27 cellular contexts compared by ENCODE assay signal in the genomic region with DNA sequence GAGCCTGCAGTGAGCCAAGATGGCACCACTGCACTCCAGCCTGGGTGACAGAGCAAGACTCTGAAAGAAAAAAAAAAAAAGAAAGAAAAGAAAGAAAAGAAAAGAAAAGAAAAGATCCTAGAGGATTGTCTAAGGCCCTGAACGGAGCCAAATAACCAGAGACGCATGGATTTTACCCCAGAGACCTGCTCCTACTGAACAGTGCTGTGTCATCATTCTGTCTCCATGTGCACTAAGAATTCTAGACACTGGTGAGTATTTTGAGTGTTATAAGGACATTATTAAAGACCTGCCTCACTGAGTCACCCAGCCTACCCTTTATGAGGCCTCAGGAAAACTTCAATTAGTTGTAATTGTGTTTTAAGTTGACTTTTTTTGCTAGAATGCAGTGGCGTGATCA.
"Had no signal": no experiment of that assay in that cellular context is flagged by ENCODE, and none has a peak within 500 bp of the region (broad histone marks: within the 10 kb centered on the region; RNA-seq: fewer than 3 reads in every experiment).

No MANE protein-coding gene starts in this region.

- H3K27me3 ChIP-seq: stomach, suprapubic skin, testis, thyroid gland, tibial artery, tibial nerve, transverse colon, upper lobe of left lung, upper lobe of right lung, uterus, vagina had no signal

- H3K9me3 ChIP-seq: stomach, suprapubic skin, testis, thoracic aorta, thyroid gland, tibial artery, tibial nerve, transverse colon, upper lobe of left lung, upper lobe of right lung, uterus, vagina had no signal

- H3K4me1 ChIP-seq: stomach, suprapubic skin, testis, tibial artery, tibial nerve, transverse colon, upper lobe of left lung, upper lobe of right lung, uterus, vagina had no signal

- H3K4me3 ChIP-seq: stomach, suprapubic skin, testis, thoracic aorta, thyroid gland, tibial artery, tibial nerve, transverse colon, upper lobe of left lung, upper lobe of right lung, uterus, vagina had no signal

- ATAC-seq: stimulated activated effector memory CD8-positive, alpha-beta T cell treated with anti-CD3 and anti-CD28 coated beads, Interleukin-12 subunit alpha, Interleukin-12 subunit beta, amount 100 ng/mL, for 72 hours; stimulated activated memory B cell treated with anti-CD40 and anti-IgM and Interleukin-4, amounts not matched to agents 10 μg/mL and 1 μg/mL and 100 μg/mL, for 72 hours; stimulated activated naive B cell treated with anti-CD40 and anti-IgM and Interleukin-4, amounts not matched to agents 10 μg/mL and 1 μg/mL and 100 μg/mL, for 72 hours; stimulated activated naive CD8-positive, alpha-beta T cell treated with anti-CD3 and anti-CD28 coated beads, Interleukin-15, amount 100 ng/mL, for 72 hours; stimulated activated naive CD8-positive, alpha-beta T cell treated with anti-CD3 and anti-CD28 coated beads, Interleukin-15, Interleukin-2, amounts not matched to agents 100 U/mL and 50 U/mL, for 24 hours; upper lobe of right lung had no signal

- FAIRE-seq: urothelium cell line had no signal

- H3K27ac ChIP-seq: stomach, suprapubic skin, testis, thoracic aorta, thyroid gland, tibial artery, tibial nerve, transverse colon, upper lobe of left lung, upper lobe of right lung, uterus, vagina had no signal

- H3K36me3 ChIP-seq: stomach, suprapubic skin, thoracic aorta, thyroid gland, tibial artery, tibial nerve, transverse colon, upper lobe of left lung, upper lobe of right lung, uterus, vagina had no signal

- DNase-seq: stimulated activated CD4-positive, alpha-beta T cell treated with anti-CD3 and anti-CD28 coated beads, Interleukin-2, amount 100 ng/mL, for 48 hours; stimulated activated CD4-positive, alpha-beta T cell treated with anti-CD3 and anti-CD28 coated beads, Interleukin-4, amount 100 ng/mL, for 1 hour; stimulated activated CD4-positive, alpha-beta T cell treated with anti-CD3 and anti-CD28 coated beads, Interleukin-4, amount 100 ng/mL, for 24 hours; stimulated activated CD4-positive, alpha-beta T cell treated with anti-CD3 and anti-CD28 coated beads, Interleukin-4, amount 100 ng/mL, for 4 hours; stimulated activated CD8-positive, alpha-beta memory T cell treated with anti-CD3 and anti-CD28 coated beads, Interleukin-4, amount 100 ng/mL, for 48 hours; stimulated activated naive B cell treated with anti-CD40 and anti-IgM and Interleukin-4, amounts not matched to agents 10 μg/mL and 1 μg/mL and 100 μg/mL, for 72 hours; stimulated activated naive CD4-positive, alpha-beta T cell; stimulated activated naive CD4-positive, alpha-beta T cell treated with Interleukin-2 at 50 U/mL for 16 hours; stimulated activated naive CD8-positive, alpha-beta T cell treated with anti-CD3 and anti-CD28 coated beads, Interleukin-15, amount 100 ng/mL, for 72 hours; stimulated activated naive CD8-positive, alpha-beta T cell treated with anti-CD3 and anti-CD28 coated beads, Interleukin-15, Interleukin-2, amounts not matched to agents 100 U/mL and 50 U/mL, for 24 hours; stomach; substantia nigra; testis; thyroid gland; tibial artery; transverse colon; trophoblast cell; upper lobe of left lung; upper lobe of right lung; uterus had no signal
